1 cellular context compared by ENCODE assay signal in genomic region chr19:6022570-6023049, GRCh38.
TF ChIP-seq lines count a peak whose summit lies in the region.

No MANE protein-coding gene starts in this region.

TF ChIP-seq in HepG2, 621 proteins besides CTCF, POLR2A, EP300 and RAD21 (continued from another document):
- TF ChIP-seq ZNF687 (CRISPR knock-in tag; IDR thresholded peaks at IDR 0.05) (peak; percentile 23; the same call in 1 of the 2 replicates), ZNF510 (CRISPR knock-in tag; IDR thresholded peaks at IDR 0.05; ENCODE audit: low read depth) (0 out of 2 replicates have a peak, but pooled peaks have one; percentile 10)
